Comparison of ENCODE assay signal across 16 cellular contexts in the genomic region with DNA sequence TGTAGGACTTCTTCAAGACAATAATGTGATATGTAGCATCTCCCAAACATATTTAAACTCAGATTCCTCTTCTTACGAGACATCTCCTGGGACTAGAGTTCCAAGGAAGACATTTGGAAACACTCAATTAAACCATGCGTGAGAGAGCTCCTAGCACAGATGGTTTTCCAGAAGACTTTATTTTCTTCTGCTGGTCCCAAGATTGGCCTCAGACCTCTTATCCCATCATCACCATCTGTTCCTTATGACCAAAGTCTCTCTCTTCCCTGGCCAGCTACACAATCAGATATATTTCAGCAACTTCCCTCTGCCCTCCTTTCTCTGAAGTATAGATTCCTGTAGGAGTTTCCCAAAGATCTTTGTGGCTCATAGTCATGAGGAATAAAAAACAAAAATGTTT.
"Had no signal": no experiment of that assay in that cellular context is flagged by ENCODE, and none has a peak within 500 bp of the region (broad histone marks: within the 10 kb centered on the region; RNA-seq: fewer than 3 reads in every experiment).

No MANE protein-coding gene starts in this region.

- H3K27me3 ChIP-seq: brain microvascular endothelial cell, neutrophil, uterus had no signal

- DNase-seq: activated CD4-positive, alpha-beta memory T cell treated with anti-CD3 and anti-CD28 coated beads, Interleukin-2, amount 10 ng/mL, durations not matched to agents 7 days and 5 days; activated CD4-positive, alpha-beta T cell treated with anti-CD3 and anti-CD28 coated beads for 36 hours; activated effector memory CD4-positive, alpha-beta T cell treated with Interleukin-2 at 50 U/mL for 16 hours; activated T-cell treated with anti-CD3 and anti-CD28 coated beads, Interleukin-2, amount 50 U/mL, for 4 hours; amygdala; brain microvascular endothelial cell; effector CD8-positive, alpha-beta T cell; mucosa of descending colon; naive thymus-derived CD8-positive, alpha-beta T cell; stimulated activated CD4-positive, alpha-beta T cell treated with anti-CD3 and anti-CD28 coated beads, Interleukin-2, amount 100 ng/mL, for 24 hours; uterus had no signal

- H3K9me3 Mint-ChIP-seq: activated naive CD4-positive, alpha-beta T cell treated with anti-CD3 and anti-CD28 coated beads, Interleukin-2, amount 50 U/mL, for 72 hours; activated T-cell treated with anti-CD3 and anti-CD28 coated beads, Interleukin-2, amount 50 U/mL, for 4 hours; central memory CD8-positive, alpha-beta T cell; memory B cell; naive thymus-derived CD8-positive, alpha-beta T cell had no signal

- H3K36me3 ChIP-seq: brain microvascular endothelial cell, neutrophil, uterus had no signal

- H3K27ac ChIP-seq: brain microvascular endothelial cell, epithelial cell of prostate, neutrophil, uterus had no signal

- H3K27ac Mint-ChIP-seq: activated CD4-positive, alpha-beta memory T cell treated with anti-CD3 and anti-CD28 coated beads, Interleukin-2, amount 10 ng/mL, durations not matched to agents 7 days and 5 days; activated CD4-positive, alpha-beta T cell treated with anti-CD3 and anti-CD28 coated beads for 36 hours; activated naive CD4-positive, alpha-beta T cell treated with anti-CD3 and anti-CD28 coated beads, Interleukin-2, amount 50 U/mL, for 72 hours; memory B cell; naive thymus-derived CD8-positive, alpha-beta T cell had no signal

- H3K4me3 Mint-ChIP-seq: activated CD4-positive, alpha-beta memory T cell treated with anti-CD3 and anti-CD28 coated beads, Interleukin-2, amount 10 ng/mL, durations not matched to agents 7 days and 5 days; activated CD4-positive, alpha-beta T cell treated with anti-CD3 and anti-CD28 coated beads for 36 hours; activated T-cell treated with anti-CD3 and anti-CD28 coated beads, Interleukin-2, amount 50 U/mL, for 4 hours; central memory CD8-positive, alpha-beta T cell; memory B cell; naive thymus-derived CD8-positive, alpha-beta T cell had no signal

- H3K36me3 Mint-ChIP-seq: activated naive CD4-positive, alpha-beta T cell treated with anti-CD3 and anti-CD28 coated beads, Interleukin-2, amount 50 U/mL, for 72 hours; memory B cell; naive thymus-derived CD8-positive, alpha-beta T cell had no signal

- H3K4me3 ChIP-seq: mucosa of descending colon, uterus had no signal

- H3K9me3 ChIP-seq: mucosa of descending colon, neutrophil, uterus had no signal

- H3K4me1 ChIP-seq: uterus had no signal

- H3K27me3 Mint-ChIP-seq: activated CD4-positive, alpha-beta memory T cell treated with anti-CD3 and anti-CD28 coated beads, Interleukin-2, amount 10 ng/mL, durations not matched to agents 7 days and 5 days; central memory CD8-positive, alpha-beta T cell had no signal

- ATAC-seq: activated CD4-positive, alpha-beta T cell treated with anti-CD3 and anti-CD28 coated beads for 36 hours; activated naive CD4-positive, alpha-beta T cell treated with anti-CD3 and anti-CD28 coated beads, Interleukin-2, amount 50 U/mL, for 72 hours; activated T-cell treated with anti-CD3 and anti-CD28 coated beads, Interleukin-2, amount 50 U/mL, for 4 hours; mucosa of descending colon; naive thymus-derived CD8-positive, alpha-beta T cell had no signal

- H3K4me1 Mint-ChIP-seq: activated CD4-positive, alpha-beta memory T cell treated with anti-CD3 and anti-CD28 coated beads, Interleukin-2, amount 10 ng/mL, durations not matched to agents 7 days and 5 days; central memory CD8-positive, alpha-beta T cell had no signal
